ENCODE assay signal across 2 cellular contexts in genomic region chr19:31351212-31352193, GRCh38.
TF ChIP-seq lines count a peak whose summit lies in the region.

No MANE protein-coding gene starts in this region.

TF ChIP-seq in A549, 52 proteins besides CTCF, POLR2A, EP300 and RAD21:
- no peak for TF ChIP-seq HEYL (CRISPR knock-in tag; IDR thresholded peaks at IDR 0.05)
- TF ChIP-seq ESRRA (IDR thresholded peaks at IDR 0.05; ENCODE audit: borderline replicate concordance, low read length) = no peak
- TF ChIP-seq FOSL2 (IDR thresholded peaks at IDR 0.05) = no peak
- TF ChIP-seq FOSL2 (CRISPR knock-in tag; IDR thresholded peaks at IDR 0.05) = no peak
- no peak for TF ChIP-seq EHMT2 (IDR thresholded peaks at IDR 0.05; ENCODE audit: low read depth)
- no peak for TF ChIP-seq POLR2AphosphoS2 (conservative IDR thresholded peaks at IDR 0.05; ENCODE audit: low read length)
- TF ChIP-seq MAX (IDR thresholded peaks at IDR 0.05) = no peak
- TF ChIP-seq RFX5 (IDR thresholded peaks at IDR 0.05) = no peak
- TF ChIP-seq SMC3 (IDR thresholded peaks at IDR 0.05) = no peak
- TF ChIP-seq HOXB13 (CRISPR knock-in tag; IDR thresholded peaks at IDR 0.05; ENCODE audit: low read depth) = no peak
- TF ChIP-seq NPAS2 (CRISPR knock-in tag; IDR thresholded peaks at IDR 0.05; ENCODE audit: borderline replicate concordance) = no peak
- TF ChIP-seq ELK1 (IDR thresholded peaks at IDR 0.05; ENCODE audit: low read depth, low read length) = no peak
- no peak for TF ChIP-seq KDM1A (IDR thresholded peaks at IDR 0.05; ENCODE audit: low read depth)
- TF ChIP-seq NR3C1 (IDR thresholded peaks at IDR 0.05) = no peak
- no peak for TF ChIP-seq REST (IDR thresholded peaks at IDR 0.05)
- no peak for TF ChIP-seq ATOH8 (CRISPR knock-in tag; IDR thresholded peaks at IDR 0.05; ENCODE audit: low read depth)
- no peak for TF ChIP-seq CHD2 (IDR thresholded peaks at IDR 0.05; ENCODE audit: low read length, partially characterized antibody)
- TF ChIP-seq ZC3H11A (IDR thresholded peaks at IDR 0.05) = no peak
- TF ChIP-seq PHF8 (IDR thresholded peaks at IDR 0.05; ENCODE audit: borderline replicate concordance, low read depth) = no peak

TF ChIP-seq in K562, 482 proteins besides CTCF, POLR2A, EP300 and RAD21:
- TF ChIP-seq E2F6 (IDR thresholded peaks at IDR 0.05; ENCODE audit: borderline replicate concordance in 1 of 2, extremely low read depth in 1 of 2, insufficient read depth in 1 of 2, insufficient read length in 1 of 2, low read depth in 1 of 2, low read length in 1 of 2, poor library complexity in 1 of 2, severe bottlenecking in 1 of 2) = peak in 1 of 2 experiments; percentile 53
- TF ChIP-seq TCFL5 (CRISPR knock-in tag; conservative IDR thresholded peaks at IDR 0.05) = no peak
- no peak for TF ChIP-seq MAX (CRISPR knock-in tag; IDR thresholded peaks at IDR 0.05)
- TF ChIP-seq PTTG1 (tag; IDR thresholded peaks at IDR 0.05; ENCODE audit: low read depth) = no peak
- TF ChIP-seq ZC3H8 (IDR thresholded peaks at IDR 0.05) = no peak
- no peak for TF ChIP-seq TAF15 (IDR thresholded peaks at IDR 0.05; ENCODE audit: low read depth, low read length)
- no peak for TF ChIP-seq ZBED1 (IDR thresholded peaks at IDR 0.05)
- TF ChIP-seq TCF7 (IDR thresholded peaks at IDR 0.05; ENCODE audit: borderline replicate concordance) = no peak
